Comparison of ENCODE assay signal across 20 cellular contexts in the genomic region with DNA sequence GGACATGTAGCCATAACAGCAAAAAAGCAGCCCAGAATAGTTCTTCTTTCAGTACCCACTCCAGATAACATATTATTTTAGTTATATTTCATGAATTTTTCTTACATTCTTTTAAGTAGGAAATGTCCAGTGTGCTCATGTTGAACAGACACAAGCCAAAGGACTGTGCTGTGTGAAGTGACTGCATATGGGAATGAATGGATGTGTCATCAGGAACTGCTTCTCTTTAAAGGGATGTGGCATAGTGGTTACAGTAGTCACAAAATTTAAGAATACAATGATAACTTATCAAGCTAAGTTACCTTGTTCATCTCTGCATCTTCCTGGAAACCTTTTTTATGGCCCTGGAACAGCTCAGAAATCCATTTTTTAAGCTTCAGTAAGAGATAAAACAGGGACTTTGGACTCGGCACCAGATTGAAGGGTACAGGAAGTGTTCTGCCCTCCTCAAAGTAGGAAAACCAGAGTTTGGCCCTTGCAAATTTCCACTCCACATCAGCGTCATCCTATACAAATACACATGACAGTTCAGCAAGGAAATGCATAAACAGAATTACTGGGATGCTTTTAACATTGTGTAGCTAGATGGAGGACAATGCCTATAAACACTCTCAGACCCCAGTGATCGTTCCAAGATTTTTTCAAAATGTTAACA.
DNase-seq lines count a peak whose midpoint lies in the region; ATAC-seq, FAIRE-seq and TF ChIP-seq lines count a peak whose summit lies in the region.
"Had no signal": no experiment of that assay in that cellular context is flagged by ENCODE, and none has a peak within 500 bp of the region (broad histone marks: within the 10 kb centered on the region; RNA-seq: fewer than 3 reads in every experiment).

No MANE protein-coding gene starts in this region.

- intact Hi-C loops in heart left ventricle (cut with DNase I): no loop called here
- intact Hi-C loops in CD4-positive, alpha-beta memory T cell (cut with micrococcal nuclease): no loop called here
- intact Hi-C loops in cardiac septum (cut with DNase I): no loop called here

- H3K36me3 ChIP-seq in small intestine (ENCODE audit: control insufficient read depth in 2 of 2, insufficient read depth in 2 of 2, low read length in 2 of 2) (no peaks in the 10 kb centered on the region), heart left ventricle (no peaks in the 10 kb centered on the region)
- H3K36me3 ChIP-seq in CD4-positive, alpha-beta memory T cell (ENCODE audit: insufficient read depth, low read length): no peaks in the 10 kb centered on the region

- DNase-seq in H54 (ENCODE audit: insufficient read length, low spot score) (peak; percentile 7), amniotic stem cell (lab: John Stamatoyannopoulos, UW) (peak; percentile 21), fibroblast of villous mesenchyme (ENCODE audit: low read depth) (peak; percentile 19), small intestine (peak; percentile 18), heart left ventricle (no peak), cardiac septum (ENCODE audit: low spot score) (no peak)
- DNase-seq in CD4-positive, alpha-beta memory T cell: no peak
- DNase-seq: activated CD8-positive, alpha-beta memory T cell treated with anti-CD3 and anti-CD28 coated beads for 24 hours; DMS79; heart right ventricle; Karpas-422; midbrain; NCI-H1436 treated with DMSO at 0.1 percent for 48 hours; stimulated activated CD4-positive, alpha-beta T cell treated with anti-CD3 and anti-CD28 coated beads, Interleukin-4, amount 100 ng/mL, for 1 hour; stimulated activated CD8-positive, alpha-beta memory T cell treated with anti-CD3 and anti-CD28 coated beads, Interleukin-4, amount 100 ng/mL, for 48 hours had no signal

- no peaks in the 10 kb centered on the region for H3K27me3 Mint-ChIP-seq in CD4-positive, alpha-beta memory T cell
- H3K27me3 Mint-ChIP-seq: activated T-helper 17 cell treated with anti-CD3 and anti-CD28 coated beads, Interleukin-2, amount 50 U/mL, for 72 hours had no signal

- H3K27me3 ChIP-seq in small intestine (ENCODE audit: control insufficient read depth in 2 of 2, insufficient read depth in 2 of 2, low read length in 2 of 2) (no peaks in the 10 kb centered on the region), heart left ventricle (no peaks in the 10 kb centered on the region)
- no peaks in the 10 kb centered on the region for H3K27me3 ChIP-seq in CD4-positive, alpha-beta memory T cell (ENCODE audit: insufficient read depth, low read length)
- H3K27me3 ChIP-seq: heart right ventricle had no signal

- H3K27ac ChIP-seq in small intestine (ENCODE audit: low read depth in 1 of 2, low read length in 1 of 2): no peak overlapping the region
- H3K27ac ChIP-seq in heart left ventricle: no peak overlapping the region
- no peak overlapping the region for H3K27ac ChIP-seq in CD4-positive, alpha-beta memory T cell (ENCODE audit: low read depth, low read length)
- H3K27ac ChIP-seq: C4-2B, heart right ventricle had no signal

- H3K9me3 Mint-ChIP-seq in CD4-positive, alpha-beta memory T cell: peaks cover 0 to 4% (median 2%) of the 10 kb centered on the region in 8 donors
- H3K9me3 Mint-ChIP-seq: activated T-helper 17 cell treated with anti-CD3 and anti-CD28 coated beads, Interleukin-2, amount 50 U/mL, for 72 hours; WTC11 had no signal

- no peak for ATAC-seq in heart left ventricle
- ATAC-seq: activated T-helper 17 cell treated with anti-CD3 and anti-CD28 coated beads, Interleukin-2, amount 50 U/mL, for 72 hours; heart right ventricle; Right ventricle myocardium inferior; sciatic nerve; WTC11 had no signal

- H3K4me1 ChIP-seq in small intestine (ENCODE audit: control insufficient read depth in 2 of 2, insufficient read depth in 1 of 2, low read depth in 1 of 2, low read length in 1 of 2): no peaks in the 10 kb centered on the region
- H3K4me1 ChIP-seq in heart left ventricle: no peaks in the 10 kb centered on the region
- H3K4me1 ChIP-seq in CD4-positive, alpha-beta memory T cell (ENCODE audit: insufficient read depth, low read length): no peaks in the 10 kb centered on the region
- H3K4me1 ChIP-seq: heart right ventricle had no signal

- TF ChIP-seq CTCF in fibroblast of villous mesenchyme (IDR thresholded peaks at IDR 0.05; ENCODE audit: insufficient read depth, low read depth, low read length) (no peak), heart left ventricle (IDR thresholded peaks at IDR 0.05) (no peak)

- H3K4me3 ChIP-seq in fibroblast of villous mesenchyme (ENCODE audit: low read depth, low read length) (no peak overlapping the region), small intestine (ENCODE audit: low read depth in 1 of 2, low read length in 2 of 2) (no peak overlapping the region), heart left ventricle (no peak overlapping the region)
- H3K4me3 ChIP-seq in CD4-positive, alpha-beta memory T cell (ENCODE audit: low read length in 2 of 2): no peak overlapping the region
- H3K4me3 ChIP-seq: heart right ventricle had no signal

- no peaks in the 10 kb centered on the region for H3K36me3 Mint-ChIP-seq in CD4-positive, alpha-beta memory T cell
- H3K36me3 Mint-ChIP-seq: WTC11 had no signal

- CTCF ChIA-PET in CD4-positive, alpha-beta memory T cell (lab: Charles Lee; ENCODE audit: partially characterized antibody): no interaction called here

- H3K27ac Mint-ChIP-seq in CD4-positive, alpha-beta memory T cell: no peak overlapping the region
- H3K27ac Mint-ChIP-seq: activated T-helper 17 cell treated with anti-CD3 and anti-CD28 coated beads, Interleukin-2, amount 50 U/mL, for 72 hours; WTC11 had no signal

- H3K4me1 Mint-ChIP-seq in CD4-positive, alpha-beta memory T cell: no peaks in the 10 kb centered on the region
- H3K4me1 Mint-ChIP-seq: activated T-helper 17 cell treated with anti-CD3 and anti-CD28 coated beads, Interleukin-2, amount 50 U/mL, for 72 hours had no signal

- H3K9me3 ChIP-seq in small intestine (ENCODE audit: control insufficient read depth, low read depth) (no peaks in the 10 kb centered on the region), heart left ventricle (no peaks in the 10 kb centered on the region)
- no peaks in the 10 kb centered on the region for H3K9me3 ChIP-seq in CD4-positive, alpha-beta memory T cell (ENCODE audit: control insufficient read depth in 1 of 2, low read length in 2 of 2)
- H3K9me3 ChIP-seq: heart right ventricle had no signal

- no peak overlapping the region for H3K4me3 Mint-ChIP-seq in CD4-positive, alpha-beta memory T cell
- H3K4me3 Mint-ChIP-seq: activated T-helper 17 cell treated with anti-CD3 and anti-CD28 coated beads, Interleukin-2, amount 50 U/mL, for 72 hours; WTC11 had no signal

- FAIRE-seq in H54 (lab: Jason Lieb, UNC): no peak
- no peak for FAIRE-seq in small intestine (lab: Jason Lieb, UNC)

- WGBS in small intestine, 3 donors: 11 to 32% (median 24%) methylated on average over 3 of the region's 3 CpGs
- WGBS in heart left ventricle, 4 donors: 60 to 76% (median 66%) methylated on average over 3 of the region's 3 CpGs

- POLR2A ChIA-PET in CD4-positive, alpha-beta memory T cell (lab: Charles Lee; ENCODE audit: partially characterized antibody): no interaction called here

- TF ChIP-seq POLR2A in H54 (IDR thresholded peaks at IDR 0.05; ENCODE audit: low read depth, low read length) (no peak), heart left ventricle (IDR thresholded peaks at IDR 0.05) (no peak)

Comparison
In these comparisons a context has a peak if more than half of its experiments do, and no peak if none do; other contexts are left out.
1. DNase-seq: peak in H54 (single experiment), amniotic stem cell (single experiment), fibroblast of villous mesenchyme (single experiment) and small intestine (single experiment); none in heart left ventricle (0 of 5), CD4-positive, alpha-beta memory T cell (0 of 5) and cardiac septum (single experiment).